13 cellular contexts compared by ENCODE assay signal in genomic region chr1:31627930-31628421, GRCh38. TPM values are rescaled to one million over a fixed set of nuclear protein-coding genes. Genes with fewer than 3 reads are reported as not detected.
A peak's percentile ranks its signal among the peaks of the same experiment; 100 is the strongest.
DNase-seq lines count a peak whose midpoint lies in the region; ATAC-seq, FAIRE-seq and TF ChIP-seq lines count a peak whose summit lies in the region.
"Had no signal": no experiment of that assay in that cellular context is flagged by ENCODE, and none has a peak within 500 bp of the region (broad histone marks: within the 10 kb centered on the region; RNA-seq: fewer than 3 reads in every experiment).

No MANE protein-coding gene starts in this region.

- no peak for ATAC-seq in activated CD8-positive, alpha-beta T cell treated with anti-CD3 and anti-CD28 coated beads for 36 hours
- ATAC-seq: activated CD8-positive, alpha-beta T cell treated with anti-CD3 and anti-CD28 coated beads, Interleukin-2, amount 10 ng/mL, durations not matched to agents 7 days and 5 days; left lobe of liver had no signal

- H3K4me1 Mint-ChIP-seq in MCF 10A (ENCODE audit: insufficient read depth, unreplicated experiment) (peaks cover 23% of the 10 kb centered on the region), neural progenitor cell (peaks cover 17% of the 10 kb centered on the region)
- H3K4me1 Mint-ChIP-seq in activated CD8-positive, alpha-beta T cell treated with anti-CD3 and anti-CD28 coated beads for 36 hours (ENCODE audit: low read depth), result peaks cover 10% of the 10 kb centered on the region

- TF ChIP-seq POLR2A in esophagus squamous epithelium (IDR thresholded peaks at IDR 0.05) (no peak), Peyer's patch (IDR thresholded peaks at IDR 0.05) (no peak)

- H3K9me3 ChIP-seq in mammary epithelial cell (replicated peaks; ENCODE audit: insufficient read depth, low read length), result no peaks in the 10 kb centered on the region
- H3K9me3 ChIP-seq in esophagus squamous epithelium, result no peaks in the 10 kb centered on the region
- H3K9me3 ChIP-seq in neural progenitor cell (ENCODE audit: low read depth), result no peaks in the 10 kb centered on the region
- no peaks in the 10 kb centered on the region for H3K9me3 ChIP-seq in Peyer's patch

- POLR2A ChIA-PET in MCF 10A (lab: Yijun Ruan, JAX), result interaction anchor here (1.2 to 11.4 kb wide), 5 partner anchors 9 to 31 kb away, joined by 3 to 207 read pairs (median 8); partner anchors contain the start of gene PEF1
- POLR2A ChIA-PET in activated CD8-positive, alpha-beta T cell treated with anti-CD3 and anti-CD28 coated beads for 36 hours (lab: Charles Lee), result no interaction called here

- no peak for TF ChIP-seq CTCF in MCF 10A (IDR thresholded peaks at IDR 0.05; ENCODE audit: unreplicated experiment)
- no peak for TF ChIP-seq CTCF in mammary epithelial cell (conservative IDR thresholded peaks at IDR 0.05 in 1 of 2, IDR thresholded peaks at IDR 0.05 in 1 of 2; ENCODE audit: extremely low read depth in 1 of 2, insufficient read depth in 1 of 2, low read depth in 1 of 2, low read length in 2 of 2)
- TF ChIP-seq CTCF in esophagus squamous epithelium (IDR thresholded peaks at IDR 0.05), result no peak
- TF ChIP-seq CTCF in neural progenitor cell (IDR thresholded peaks at IDR 0.05), result no peak
- TF ChIP-seq CTCF in activated CD8-positive, alpha-beta T cell treated with anti-CD3 and anti-CD28 coated beads for 36 hours (IDR thresholded peaks at IDR 0.05), result no peak
- no peak for TF ChIP-seq CTCF in Peyer's patch (IDR thresholded peaks at IDR 0.05)

- H3K27ac Mint-ChIP-seq in MCF 10A (ENCODE audit: low read depth, unreplicated experiment) (peak overlapping the region; percentile 89), neural progenitor cell (peak overlapping the region; percentile 50)
- H3K27ac Mint-ChIP-seq in activated CD8-positive, alpha-beta T cell treated with anti-CD3 and anti-CD28 coated beads for 36 hours, result no peak overlapping the region
- H3K27ac Mint-ChIP-seq: activated CD8-positive, alpha-beta T cell treated with anti-CD3 and anti-CD28 coated beads, Interleukin-2, amount 10 ng/mL, durations not matched to agents 7 days and 5 days had no signal

- CTCF ChIA-PET in MCF 10A (lab: Yijun Ruan, JAX) (interaction anchor here (1.0 to 1.1 kb wide), 2 partner anchors 9 to 34 kb away, joined by 4 to 5 read pairs; no protein-coding TSS in a partner anchor), mammary epithelial cell (lab: Charles Lee; ENCODE audit: low non-redundant PET) (no interaction called here)
- CTCF ChIA-PET in activated CD8-positive, alpha-beta T cell treated with anti-CD3 and anti-CD28 coated beads for 36 hours (lab: Charles Lee), result interaction anchor here (2.8 kb wide), 1 partner anchor 13 kb away, joined by 9 read pairs; no protein-coding TSS in a partner anchor

- H3K27me3 Mint-ChIP-seq in MCF 10A (ENCODE audit: insufficient read depth, unreplicated experiment) (no peaks in the 10 kb centered on the region), neural progenitor cell (ENCODE audit: insufficient read depth, low read depth) (peaks cover 2% of the 10 kb centered on the region)
- no peaks in the 10 kb centered on the region for H3K27me3 Mint-ChIP-seq in activated CD8-positive, alpha-beta T cell treated with anti-CD3 and anti-CD28 coated beads for 36 hours

- H3K4me2 ChIP-seq in mammary epithelial cell (ENCODE audit: insufficient read depth, low read depth, low read length) (no peak overlapping the region), neural progenitor cell (no peak overlapping the region)

- BruUV-seq in MCF 10A (replicated peaks; lab: Mats Ljungman, UMichigan) (no TSS peak), mammary epithelial cell (replicated peaks; lab: Mats Ljungman, UMichigan) (no TSS peak)

- H2AFZ ChIP-seq in mammary epithelial cell (ENCODE audit: low read depth, low read length) (no peak overlapping the region), neural progenitor cell (replicated peaks) (no peak overlapping the region)

- no peak overlapping the region for H3K27ac ChIP-seq in mammary epithelial cell (ENCODE audit: insufficient read depth, low read depth, low read length)
- H3K27ac ChIP-seq in esophagus squamous epithelium, result peak overlapping the region; percentile 58 to 71 (median 63)
- no peak overlapping the region for H3K27ac ChIP-seq in neural progenitor cell
- peak overlapping the region in 1 of 4 donors; percentile 6 for H3K27ac ChIP-seq in Peyer's patch

- no peak overlapping the region for H3K9ac ChIP-seq in mammary epithelial cell (ENCODE audit: insufficient read depth, low read length)
- H3K9ac ChIP-seq in neural progenitor cell, result no peak overlapping the region

- DNase-seq in MCF 10A (ENCODE audit: unreplicated experiment), result no peak
- DNase-seq in mammary epithelial cell, result no peak
- no peak for DNase-seq in esophagus squamous epithelium (lab: John Stamatoyannopoulos, UW)
- no peak for DNase-seq in neural progenitor cell (ENCODE audit: low spot score)
- no peak for DNase-seq in germinal center (ENCODE audit: low spot score)
- no peak for DNase-seq in activated CD8-positive, alpha-beta T cell treated with anti-CD3 and anti-CD28 coated beads for 36 hours
- DNase-seq in RCC 7860 (ENCODE audit: low spot score), result no peak
- DNase-seq in Peyer's patch, result no peak
- DNase-seq: activated CD8-positive, alpha-beta T cell treated with anti-CD3 and anti-CD28 coated beads, Interleukin-2, amount 10 ng/mL, durations not matched to agents 7 days and 5 days; SW 1271 had no signal

- intact Hi-C loops in MCF 10A (cut with micrococcal nuclease) (no loop called here), mammary epithelial cell (cut with micrococcal nuclease) (no loop called here), esophagus squamous epithelium (cut with DNase I) (no loop called here)
- intact Hi-C loops in activated CD8-positive, alpha-beta T cell treated with anti-CD3 and anti-CD28 coated beads for 36 hours (cut with micrococcal nuclease), result no loop called here

- H3K9me3 Mint-ChIP-seq in MCF 10A (ENCODE audit: unreplicated experiment), result no peaks in the 10 kb centered on the region
- no peaks in the 10 kb centered on the region for H3K9me3 Mint-ChIP-seq in neural progenitor cell
- no peaks in the 10 kb centered on the region for H3K9me3 Mint-ChIP-seq in activated CD8-positive, alpha-beta T cell treated with anti-CD3 and anti-CD28 coated beads for 36 hours

- H3K36me3 Mint-ChIP-seq in MCF 10A (ENCODE audit: insufficient read depth, unreplicated experiment) (peaks cover 32% of the 10 kb centered on the region), neural progenitor cell (peaks cover 6% of the 10 kb centered on the region)
- peaks cover 5% of the 10 kb centered on the region for H3K36me3 Mint-ChIP-seq in activated CD8-positive, alpha-beta T cell treated with anti-CD3 and anti-CD28 coated beads for 36 hours (ENCODE audit: low read depth)

- H3F3A ChIP-seq in neural progenitor cell (ENCODE audit: low read depth), result no peaks in the 10 kb centered on the region

- H3K36me3 ChIP-seq in mammary epithelial cell (ENCODE audit: insufficient read depth, low read length) (peaks cover 13% of the 10 kb centered on the region), esophagus squamous epithelium (peaks cover 17 to 68% (median 38%) of the 10 kb centered on the region in 3 donors), neural progenitor cell (no peaks in the 10 kb centered on the region), Peyer's patch (peaks cover 0 to 55% (median 3%) of the 10 kb centered on the region in 3 donors)

- H3K79me2 ChIP-seq in mammary epithelial cell (ENCODE audit: insufficient read depth, low read length) (peaks cover 4% of the 10 kb centered on the region), neural progenitor cell (ENCODE audit: low read depth) (no peaks in the 10 kb centered on the region)

- H3K4me1 ChIP-seq in mammary epithelial cell (ENCODE audit: insufficient read depth, low read length), result peaks cover 25% of the 10 kb centered on the region
- peaks cover 6 to 29% (median 17%) of the 10 kb centered on the region in 3 donors for H3K4me1 ChIP-seq in esophagus squamous epithelium
- H3K4me1 ChIP-seq in neural progenitor cell, result no peaks in the 10 kb centered on the region
- peaks cover 0 to 14% (median 0%) of the 10 kb centered on the region in 4 donors for H3K4me1 ChIP-seq in Peyer's patch

- WGBS in mammary epithelial cell (ENCODE audit: low coverage, missing lambda C conversion rate), result 38% methylated on average over 9 of the region's 9 CpGs
- WGBS in esophagus squamous epithelium, 2 donors, result 20 to 46% methylated on average over 1 to 7 of the region's 9 CpGs

- no peak overlapping the region for H3K4me3 ChIP-seq in mammary epithelial cell (replicated peaks in 1 of 3; ENCODE audit: insufficient read depth in 1 of 3, low read depth in 2 of 3, low read length in 3 of 3)
- no peak overlapping the region for H3K4me3 ChIP-seq in esophagus squamous epithelium
- no peak overlapping the region for H3K4me3 ChIP-seq in neural progenitor cell
- no peak overlapping the region for H3K4me3 ChIP-seq in Peyer's patch

- no peaks in the 10 kb centered on the region for H4K20me1 ChIP-seq in mammary epithelial cell (ENCODE audit: insufficient read depth, low read length)
- H4K20me1 ChIP-seq in neural progenitor cell (ENCODE audit: low read depth), result no peaks in the 10 kb centered on the region

- FAIRE-seq in RCC 7860 (lab: Jason Lieb, UNC), result no peak
- FAIRE-seq: small intestine had no signal

- no peak overlapping the region for H3K4me3 Mint-ChIP-seq in MCF 10A (ENCODE audit: unreplicated experiment)
- H3K4me3 Mint-ChIP-seq in neural progenitor cell, result no peak overlapping the region
- no peak overlapping the region for H3K4me3 Mint-ChIP-seq in activated CD8-positive, alpha-beta T cell treated with anti-CD3 and anti-CD28 coated beads for 36 hours
- H3K4me3 Mint-ChIP-seq: activated CD8-positive, alpha-beta T cell treated with anti-CD3 and anti-CD28 coated beads, Interleukin-2, amount 10 ng/mL, durations not matched to agents 7 days and 5 days had no signal

- H3K27me3 ChIP-seq in mammary epithelial cell (ENCODE audit: insufficient read depth, low read length) (no peaks in the 10 kb centered on the region), esophagus squamous epithelium (no peaks in the 10 kb centered on the region), neural progenitor cell (no peaks in the 10 kb centered on the region), Peyer's patch (no peaks in the 10 kb centered on the region)

- dilution Hi-C loops in mammary epithelial cell (cut with HindIII; ENCODE audit: low sequenced_read_pairs), result no loop called here

- in situ Hi-C loops in mammary epithelial cell (cut with MboI; ENCODE audit: low sequenced_read_pairs in 2 of 2), result no loop called here

RNA-seq across cellular contexts. Expression of gene HCRTR1, which starts 10.5 kb away (rescaled TPM):
- total RNA-seq in MCF 10A (2022) (not detected in 2 replicates), mammary epithelial cell (not detected), esophagus squamous epithelium (under 1 TPM in 1 of 4 donors, not detected in 3; 0.22 TPM), neural progenitor cell (ENCODE audit: low replicate concordance) (0.06 TPM in 1 of 2 replicates, not detected in the other), Peyer's patch (not detected)
- polyA plus RNA-seq in mammary epithelial cell, result not detected
- not detected for polyA minus RNA-seq in mammary epithelial cell
- not detected for total RNA-seq in activated CD8-positive, alpha-beta T cell treated with anti-CD3 and anti-CD28 coated beads for 36 hours
- total RNA-seq: activated CD8-positive, alpha-beta T cell treated with anti-CD3 and anti-CD28 coated beads, Interleukin-2, amount 10 ng/mL, durations not matched to agents 7 days and 5 days; H4; left lobe of liver had no signal

RNA-seq across cellular contexts. Expression of gene PEF1, which starts 16.7 kb away (rescaled TPM):
- 56.7 and 61.1 TPM in 2 replicates for total RNA-seq in MCF 10A (2022)
- total RNA-seq in mammary epithelial cell, result 10 to 100 TPM; 58.6 to 78.0 TPM
- polyA plus RNA-seq in mammary epithelial cell, result 106 TPM
- polyA minus RNA-seq in mammary epithelial cell, result 81.6 TPM
- total RNA-seq in esophagus squamous epithelium, result 10 to 100 TPM; 59.1 to 69.8 (median 63.6) TPM
- total RNA-seq in neural progenitor cell (ENCODE audit: low replicate concordance), result 30.7 and 47.7 TPM in 2 replicates
- total RNA-seq in activated CD8-positive, alpha-beta T cell treated with anti-CD3 and anti-CD28 coated beads for 36 hours, result 10 to 100 TPM; 58.1 to 61.9 TPM
- total RNA-seq in Peyer's patch, result 100 to 1,000 TPM in 1 of 4 donors, 10 to 100 TPM in 3; 49.5 to 116 (median 59.8) TPM

RNA-seq across cellular contexts. Expression of gene TINAGL1, which starts 51.7 kb away (rescaled TPM):
- total RNA-seq in MCF 10A (2022) (2.7 and 2.9 TPM in 2 replicates), mammary epithelial cell (100 to 1,000 TPM; 433 to 840 TPM), esophagus squamous epithelium (10 to 100 TPM; 24.5 to 56.4 (median 44.6) TPM), neural progenitor cell (ENCODE audit: low replicate concordance) (not detected in 2 replicates), Peyer's patch (100 to 1,000 TPM; 112 to 215 (median 192) TPM)
- 578 TPM for polyA plus RNA-seq in mammary epithelial cell
- 360 TPM for polyA minus RNA-seq in mammary epithelial cell
- not detected for total RNA-seq in activated CD8-positive, alpha-beta T cell treated with anti-CD3 and anti-CD28 coated beads for 36 hours
- total RNA-seq: activated CD8-positive, alpha-beta T cell treated with anti-CD3 and anti-CD28 coated beads, Interleukin-2, amount 10 ng/mL, durations not matched to agents 7 days and 5 days had no signal

Comparison
In these comparisons a context has a peak if more than half of its experiments do, and no peak if none do; other contexts are left out.
1. H3K27ac ChIP-seq: peak in esophagus squamous epithelium (4 of 4); none in mammary epithelial cell (single experiment) and neural progenitor cell (single experiment).